In the genomic region with DNA sequence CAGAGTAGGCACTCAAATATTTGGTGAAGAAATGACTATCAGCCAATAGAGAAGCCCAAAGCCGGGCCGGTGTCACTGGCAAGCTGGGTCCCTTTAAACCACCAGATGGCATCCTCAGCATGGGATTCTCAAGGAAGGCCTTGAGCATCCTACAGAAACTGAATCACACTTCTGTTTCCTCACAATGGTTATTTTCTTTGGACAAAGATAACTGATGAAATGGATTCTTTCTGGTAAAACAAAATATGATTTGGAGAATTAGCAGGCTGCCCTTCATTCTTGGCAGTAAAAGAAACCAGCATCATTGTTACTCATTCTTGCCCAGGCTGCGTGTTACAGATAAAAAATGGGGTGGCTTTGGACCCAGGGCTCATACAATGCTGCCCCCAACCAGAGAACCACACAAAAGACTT, we compare ENCODE assay signal across 8 cellular contexts. TPM values are rescaled to one million over a fixed set of nuclear protein-coding genes. Genes with fewer than 3 reads are reported as not detected.
DNase-seq lines count a peak whose midpoint lies in the region; ATAC-seq and TF ChIP-seq lines count a peak whose summit lies in the region.

No MANE protein-coding gene starts in this region.

- no peaks in the 10 kb centered on the region for H4K20me1 ChIP-seq in OCI-LY1 (ENCODE audit: insufficient read depth, low read length)

- no peak overlapping the region for H3K4me3 Mint-ChIP-seq in neural crest cell

- no peaks in the 10 kb centered on the region for H3K9me3 ChIP-seq in OCI-LY1 (ENCODE audit: low read length)
- no peaks in the 10 kb centered on the region for H3K9me3 ChIP-seq in esophagus squamous epithelium
- no peaks in the 10 kb centered on the region for H3K9me3 ChIP-seq in suprapubic skin

- H3K27me3 Mint-ChIP-seq in neural crest cell (ENCODE audit: low read depth): peaks cover 9% of the 10 kb centered on the region

- no peak overlapping the region for H3K9ac ChIP-seq in OCI-LY1 (ENCODE audit: low read length)

- H2AFZ ChIP-seq in OCI-LY1 (ENCODE audit: low read length): no peak overlapping the region

- no peak overlapping the region for H3K27ac Mint-ChIP-seq in neural crest cell (ENCODE audit: unreplicated experiment)

- H3K36me3 Mint-ChIP-seq in neural crest cell (ENCODE audit: low read depth): no peaks in the 10 kb centered on the region

- peaks cover 5% of the 10 kb centered on the region for H3K4me1 ChIP-seq in OCI-LY1 (ENCODE audit: insufficient read depth, low read length, severe bottlenecking)
- no peaks in the 10 kb centered on the region for H3K4me1 ChIP-seq in esophagus squamous epithelium
- no peaks in the 10 kb centered on the region for H3K4me1 ChIP-seq in suprapubic skin

- TF ChIP-seq EP300 in suprapubic skin (IDR thresholded peaks at IDR 0.05): no peak

- H3F3A ChIP-seq in OCI-LY1 (ENCODE audit: insufficient read depth, low read length): no peaks in the 10 kb centered on the region

- peaks cover 10% of the 10 kb centered on the region for H3K4me1 Mint-ChIP-seq in neural crest cell

- no peak overlapping the region for H3K4me2 ChIP-seq in OCI-LY1 (ENCODE audit: low read length)

- H3K36me3 ChIP-seq in OCI-LY1 (ENCODE audit: insufficient read depth, low read length) (no peaks in the 10 kb centered on the region), esophagus squamous epithelium (no peaks in the 10 kb centered on the region), suprapubic skin (no peaks in the 10 kb centered on the region)

- 26 to 29% methylated on average over 3 of the region's 3 CpGs for WGBS in esophagus squamous epithelium, 2 donors
- WGBS in suprapubic skin: 27% methylated on average over 3 of the region's 3 CpGs

- no peaks in the 10 kb centered on the region for H3K79me2 ChIP-seq in OCI-LY1 (ENCODE audit: insufficient read depth, low read length)

- intact Hi-C loops in esophagus squamous epithelium (cut with DNase I): loop anchor here (10.0 kb wide), 1 partner anchor 66 kb away; no protein-coding TSS in a partner anchor

- peak; percentile 73 for TF ChIP-seq CTCF in GM20000 (IDR thresholded peaks at IDR 0.05; ENCODE audit: extremely low read depth, missing control alignments)
- TF ChIP-seq CTCF in OCI-LY1 (IDR thresholded peaks at IDR 0.05; ENCODE audit: low read length): peak; percentile 81
- peak in 5 of 6 experiments; percentile 52 to 77 (median 66) for TF ChIP-seq CTCF in esophagus squamous epithelium (IDR thresholded peaks at IDR 0.05)
- peak; percentile 66 for TF ChIP-seq CTCF in neural crest cell (conservative IDR thresholded peaks at IDR 0.05)
- peak; percentile 30 to 71 for TF ChIP-seq CTCF in suprapubic skin (IDR thresholded peaks at IDR 0.05)

- DNase-seq in AML-193 (lab: John Stamatoyannopoulos, UW): peak; percentile 37 to 50
- peak; percentile 58 for DNase-seq in GM20000 (ENCODE audit: low spot score)
- peak; percentile 29 for DNase-seq in activated T-cell treated with anti-CD3 and anti-CD28 coated beads, Interleukin-2, amount 50 U/mL, for 1 hour
- no peak for DNase-seq in esophagus squamous epithelium (lab: John Stamatoyannopoulos, UW)
- DNase-seq in neural crest cell (ENCODE audit: low read depth, low spot score): peak; percentile 35
- DNase-seq in suprapubic skin (ENCODE audit: low spot score in 2 of 2): peak in 1 of 2 donors; percentile 66

- H3K27me3 ChIP-seq in OCI-LY1 (ENCODE audit: insufficient read depth, low read length) (no peaks in the 10 kb centered on the region; the same call in 1 of the 2 replicates), esophagus squamous epithelium (peaks cover 0 to 39% (median 0%) of the 10 kb centered on the region in 4 donors), suprapubic skin (peaks cover 8% of the 10 kb centered on the region)

- no peak overlapping the region for H3K4me3 ChIP-seq in OCI-LY1 (ENCODE audit: low read depth, low read length, poor library complexity, severe bottlenecking)
- H3K4me3 ChIP-seq in esophagus squamous epithelium: no peak overlapping the region
- H3K4me3 ChIP-seq in suprapubic skin: no peak overlapping the region

- H3K9me2 ChIP-seq in OCI-LY1 (ENCODE audit: low read depth, low read length): no peaks in the 10 kb centered on the region

- H3K27ac ChIP-seq in OCI-LY1 (ENCODE audit: low read depth, low read length, poor library complexity, severe bottlenecking): no peak overlapping the region
- H3K27ac ChIP-seq in esophagus squamous epithelium: no peak overlapping the region
- no peak overlapping the region for H3K27ac ChIP-seq in suprapubic skin

- no peaks in the 10 kb centered on the region for H3K9me3 Mint-ChIP-seq in neural crest cell

- no peak for ATAC-seq in GM21786 (IDR thresholded peaks at IDR 0.05; ENCODE audit: unreplicated experiment)

- TF ChIP-seq POLR2A in esophagus squamous epithelium (IDR thresholded peaks at IDR 0.05): no peak
- no peak for TF ChIP-seq POLR2A in suprapubic skin (IDR thresholded peaks at IDR 0.05)

RNA-seq across cellular contexts. Expression of a gene that starts 30.3 kb away (rescaled TPM):
- total RNA-seq in esophagus squamous epithelium: 1 to 10 TPM; 1.3 to 2.1 (median 2.0) TPM
- total RNA-seq in neural crest cell: 4.5 and 4.9 TPM in 2 replicates
- total RNA-seq in suprapubic skin: 10 to 100 TPM in 2 of 4 donors, 1 to 10 TPM in 2; 2.7 to 28.0 (median 11.8) TPM
